Comparison of ENCODE assay signal across 1 cellular context in the genomic region with DNA sequence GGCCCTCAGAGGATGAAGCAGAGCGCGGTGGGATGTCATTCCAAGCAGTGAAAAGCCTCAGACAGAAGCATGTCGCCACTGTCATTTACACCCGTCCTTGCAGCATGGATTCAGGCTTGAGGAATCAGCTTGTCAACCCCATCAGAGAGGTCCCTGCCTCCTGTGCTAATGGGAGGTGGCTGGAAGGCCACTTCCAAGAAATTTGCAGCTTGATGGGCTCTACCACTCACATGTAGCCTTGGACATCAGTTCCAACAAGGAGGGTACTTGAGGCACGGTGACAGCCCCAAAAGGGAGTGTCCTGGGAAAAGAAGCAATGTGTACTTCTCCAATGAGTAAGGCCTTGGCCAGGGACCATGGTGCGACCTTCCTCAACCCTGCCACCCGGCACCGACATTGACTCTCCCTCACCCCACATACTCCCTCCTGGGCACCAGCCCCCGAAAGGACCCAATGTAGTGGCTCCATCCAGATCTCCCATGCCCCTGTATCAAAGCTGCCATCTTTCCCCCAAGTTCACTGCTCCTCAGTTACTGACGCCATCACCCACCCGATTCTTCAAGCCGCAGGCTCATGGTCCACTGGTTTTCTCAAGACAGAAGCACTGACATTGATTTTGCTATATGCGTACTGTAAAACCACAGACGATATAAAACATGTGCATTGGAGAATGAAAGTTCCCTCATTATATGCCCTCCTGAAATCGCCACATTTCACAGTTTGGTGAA.
TF ChIP-seq lines count a peak whose summit lies in the region.

No MANE protein-coding gene starts in this region.

TF ChIP-seq in GM12878, 131 proteins besides CTCF, POLR2A, EP300 and RAD21 (continued from another document):
- TF ChIP-seq RUNX3 (IDR thresholded peaks at IDR 0.05; ENCODE audit: low read length), result peak; percentile 64; the same call in 1 of the 2 replicates
- TF ChIP-seq PAX5 (IDR thresholded peaks at IDR 0.05; ENCODE audit: borderline replicate concordance, low read depth, low read length), result 0 out of 2 replicates have a peak, but pooled peaks have one; percentile 42
- peak; percentile 20; the same call in 1 of the 2 replicates for TF ChIP-seq EED (IDR thresholded peaks at IDR 0.05; ENCODE audit: low read depth)
- TF ChIP-seq MEF2A (IDR thresholded peaks at IDR 0.05; ENCODE audit: insufficient read depth, low read depth, low read length), result no peak
- TF ChIP-seq, protein P1, sequence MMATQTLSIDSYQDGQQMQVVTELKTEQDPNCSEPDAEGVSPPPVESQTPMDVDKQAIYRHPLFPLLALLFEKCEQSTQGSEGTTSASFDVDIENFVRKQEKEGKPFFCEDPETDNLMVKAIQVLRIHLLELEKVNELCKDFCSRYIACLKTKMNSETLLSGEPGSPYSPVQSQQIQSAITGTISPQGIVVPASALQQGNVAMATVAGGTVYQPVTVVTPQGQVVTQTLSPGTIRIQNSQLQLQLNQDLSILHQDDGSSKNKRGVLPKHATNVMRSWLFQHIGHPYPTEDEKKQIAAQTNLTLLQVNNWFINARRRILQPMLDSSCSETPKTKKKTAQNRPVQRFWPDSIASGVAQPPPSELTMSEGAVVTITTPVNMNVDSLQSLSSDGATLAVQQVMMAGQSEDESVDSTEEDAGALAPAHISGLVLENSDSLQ (IDR thresholded peaks at IDR 0.05), result 0 out of 2 replicates have a peak, but pooled peaks have one; percentile 26
- no peak for TF ChIP-seq NR2C1 (IDR thresholded peaks at IDR 0.05)
- no peak for TF ChIP-seq CHD1 (IDR thresholded peaks at IDR 0.05; ENCODE audit: low read depth, low read length)
